In genomic region chr3:73213906-73214305, GRCh38 we compare ENCODE assay signal across 22 cellular contexts.
DNase-seq lines count a peak whose midpoint lies in the region; ATAC-seq and TF ChIP-seq lines count a peak whose summit lies in the region.
"Had no signal": no experiment of that assay in that cellular context is flagged by ENCODE, and none has a peak within 500 bp of the region (broad histone marks: within the 10 kb centered on the region; RNA-seq: fewer than 3 reads in every experiment).

No MANE protein-coding gene starts in this region.

- H3K4me3 Mint-ChIP-seq in CD8-positive, alpha-beta memory T cell = no peak overlapping the region
- H3K4me3 Mint-ChIP-seq: B cell had no signal

- H3K27me3 ChIP-seq in ascending aorta (no peaks in the 10 kb centered on the region), left lung (no peaks in the 10 kb centered on the region), A673 (replicated peaks; ENCODE audit: insufficient read depth, low read depth, low read length, poor library complexity) (no peaks in the 10 kb centered on the region)
- no peaks in the 10 kb centered on the region for H3K27me3 ChIP-seq in CD8-positive, alpha-beta memory T cell (ENCODE audit: insufficient read depth, low read length, poor library complexity, severe bottlenecking)
- H3K27me3 ChIP-seq: SJSA1 had no signal

- H3K36me3 Mint-ChIP-seq in CD8-positive, alpha-beta memory T cell = no peaks in the 10 kb centered on the region

- TF ChIP-seq CTCF in ascending aorta (IDR thresholded peaks at IDR 0.05) (no peak), left lung (IDR thresholded peaks at IDR 0.05) (no peak), A673 (conservative IDR thresholded peaks at IDR 0.05; ENCODE audit: low read depth, low read length) (no peak)

- ATAC-seq in left lung = no peak
- ATAC-seq in HG03159 (IDR thresholded peaks at IDR 0.05; ENCODE audit: unreplicated experiment) = no peak
- ATAC-seq: A549, PC-3 had no signal

- no peak overlapping the region for H3K27ac Mint-ChIP-seq in CD8-positive, alpha-beta memory T cell
- H3K27ac Mint-ChIP-seq: B cell had no signal

- H3K36me3 ChIP-seq in ascending aorta = no peaks in the 10 kb centered on the region
- no peaks in the 10 kb centered on the region for H3K36me3 ChIP-seq in left lung
- H3K36me3 ChIP-seq in CD8-positive, alpha-beta memory T cell (ENCODE audit: insufficient read depth, low read length) = no peaks in the 10 kb centered on the region
- H3K36me3 ChIP-seq in A673 (ENCODE audit: insufficient read depth, low read length, poor library complexity, severe bottlenecking) = no peaks in the 10 kb centered on the region
- H3K36me3 ChIP-seq: SJSA1 had no signal

- intact Hi-C loops in ascending aorta (cut with DNase I) = no loop called here
- intact Hi-C loops in left lung (cut with DNase I) = no loop called here
- intact Hi-C loops in A673 (cut with micrococcal nuclease; ENCODE audit: unreplicated experiment) = loop anchor here (10.0 kb wide), 1 partner anchor 109 kb away; no protein-coding TSS in a partner anchor

- CTCF ChIA-PET in CD8-positive, alpha-beta memory T cell (lab: Charles Lee) = no interaction called here
- CTCF ChIA-PET in A673 (lab: Charles Lee) = no interaction called here

- no peaks in the 10 kb centered on the region for H3K4me1 Mint-ChIP-seq in CD8-positive, alpha-beta memory T cell
- H3K4me1 Mint-ChIP-seq: B cell had no signal

- POLR2A ChIA-PET in CD8-positive, alpha-beta memory T cell (lab: Charles Lee) = no interaction called here
- POLR2A ChIA-PET in A673 (lab: Charles Lee; ENCODE audit: low non-redundant PET) = no interaction called here

- H3K27me3 Mint-ChIP-seq in CD8-positive, alpha-beta memory T cell = peaks cover 2 to 7% of the 10 kb centered on the region in 2 donors
- H3K27me3 Mint-ChIP-seq: B cell had no signal

- peaks cover 2 to 18% of the 10 kb centered on the region in 2 donors for H3K4me1 ChIP-seq in ascending aorta
- peaks cover 0 to 3% of the 10 kb centered on the region in 2 donors for H3K4me1 ChIP-seq in left lung
- no peaks in the 10 kb centered on the region for H3K4me1 ChIP-seq in CD8-positive, alpha-beta memory T cell (ENCODE audit: insufficient read depth, low read length)
- H3K4me1 ChIP-seq in A673 (ENCODE audit: insufficient read depth, low read length, poor library complexity, severe bottlenecking) = peaks cover 36% of the 10 kb centered on the region
- H3K4me1 ChIP-seq: A549, SJSA1 had no signal

- H3K9me3 ChIP-seq in ascending aorta (no peaks in the 10 kb centered on the region), left lung (peaks cover 0 to 4% of the 10 kb centered on the region in 2 donors), A673 (ENCODE audit: low read depth, low read length, poor library complexity, severe bottlenecking) (no peaks in the 10 kb centered on the region)
- no peaks in the 10 kb centered on the region for H3K9me3 ChIP-seq in CD8-positive, alpha-beta memory T cell (ENCODE audit: low read length)
- H3K9me3 ChIP-seq: A549, SJSA1 had no signal

- H3K9me3 Mint-ChIP-seq in CD8-positive, alpha-beta memory T cell = no peaks in the 10 kb centered on the region

- BruUV-seq in A673 (replicated peaks; lab: Mats Ljungman, UMichigan) = no TSS peak

- H3K4me3 ChIP-seq in ascending aorta (no peak overlapping the region), left lung (no peak overlapping the region), A673 (ENCODE audit: low read depth, low read length, poor library complexity, severe bottlenecking) (no peak overlapping the region)
- H3K4me3 ChIP-seq in CD8-positive, alpha-beta memory T cell (ENCODE audit: low read length) = no peak overlapping the region
- H3K4me3 ChIP-seq: A549, SJSA1 had no signal

- H3K27ac ChIP-seq in ascending aorta = peak overlapping the region; percentile 39 to 62
- H3K27ac ChIP-seq in left lung = no peak overlapping the region
- no peak overlapping the region for H3K27ac ChIP-seq in CD8-positive, alpha-beta memory T cell (ENCODE audit: low read depth, low read length)
- H3K27ac ChIP-seq in A673 (ENCODE audit: low read depth, low read length, poor library complexity, severe bottlenecking) = no peak overlapping the region
- H3K27ac ChIP-seq: A549, RWPE1, SJSA1 had no signal

- peak; percentile 64 for DNase-seq in AG20443 (ENCODE audit: low spot score)
- peak; percentile 46 for DNase-seq in GM04504 (ENCODE audit: low read depth)
- no peak for DNase-seq in ascending aorta (ENCODE audit: low spot score in 2 of 2)
- DNase-seq in iris pigment epithelial cell (ENCODE audit: low read depth) = peak; percentile 24
- DNase-seq in left lung = no peak
- DNase-seq in CD8-positive, alpha-beta memory T cell = no peak
- DNase-seq in A673 (ENCODE audit: low spot score) = no peak
- DNase-seq: DMS79 treated with DMSO at 0.1 percent for 48 hours, GDM1, IMR-90, Karpas-422, NCI-H1417, NCI-H1930, NCI-H2171, NCI-H446 treated with DMSO at 0.1 percent for 48 hours, NCI-H748 treated with DMSO at 0.1 percent for 48 hours, PC-3 had no signal

Comparison
In these comparisons a context has a peak if more than half of its experiments do, and no peak if none do; other contexts are left out.
1. DNase-seq: peak in AG20443 (single experiment), GM04504 (single experiment) and iris pigment epithelial cell (single experiment); none in ascending aorta (0 of 2), left lung (0 of 2), CD8-positive, alpha-beta memory T cell (0 of 5) and A673 (single experiment).
2. H3K27ac ChIP-seq: peak in ascending aorta (2 of 2); none in left lung (0 of 2), CD8-positive, alpha-beta memory T cell (single experiment) and A673 (single experiment).